In the genomic region with DNA sequence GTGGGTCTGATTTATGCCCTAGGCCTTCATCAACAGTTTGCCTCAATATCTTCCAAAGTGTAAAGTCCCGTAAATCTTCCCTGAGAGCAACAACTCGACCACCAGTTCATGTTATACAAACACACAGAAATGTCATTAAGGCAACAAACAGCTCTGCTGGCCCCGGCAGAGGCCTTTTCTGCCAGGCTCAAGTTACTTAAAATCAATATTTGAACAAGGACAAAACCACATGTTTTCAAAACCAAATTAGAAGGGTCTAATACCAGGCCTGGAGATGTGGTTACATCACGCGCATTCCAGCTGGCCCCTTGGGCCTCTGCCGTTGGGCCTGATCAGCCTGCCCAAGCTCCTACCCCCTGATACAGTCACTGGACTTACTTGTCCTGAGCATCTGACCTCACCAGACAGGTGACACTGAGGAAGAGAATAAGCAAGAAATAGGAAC, we compare ENCODE assay signal across 1 cellular context.
TF ChIP-seq lines count a peak whose summit lies in the region.

No MANE protein-coding gene starts in this region.

TF ChIP-seq in HepG2, 621 proteins besides CTCF, POLR2A, EP300 and RAD21 (continued from another document and continues in another):
- TF ChIP-seq, protein P1, sequence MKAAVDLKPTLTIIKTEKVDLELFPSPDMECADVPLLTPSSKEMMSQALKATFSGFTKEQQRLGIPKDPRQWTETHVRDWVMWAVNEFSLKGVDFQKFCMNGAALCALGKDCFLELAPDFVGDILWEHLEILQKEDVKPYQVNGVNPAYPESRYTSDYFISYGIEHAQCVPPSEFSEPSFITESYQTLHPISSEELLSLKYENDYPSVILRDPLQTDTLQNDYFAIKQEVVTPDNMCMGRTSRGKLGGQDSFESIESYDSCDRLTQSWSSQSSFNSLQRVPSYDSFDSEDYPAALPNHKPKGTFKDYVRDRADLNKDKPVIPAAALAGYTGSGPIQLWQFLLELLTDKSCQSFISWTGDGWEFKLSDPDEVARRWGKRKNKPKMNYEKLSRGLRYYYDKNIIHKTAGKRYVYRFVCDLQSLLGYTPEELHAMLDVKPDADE (CRISPR knock-in tag; IDR thresholded peaks at IDR 0.05): no peak
- TF ChIP-seq HOXA5 (CRISPR knock-in tag; IDR thresholded peaks at IDR 0.05): peak; percentile 51; the same call in 1 of the 2 replicates
- peak; percentile 97 for TF ChIP-seq FOXA3 (CRISPR knock-in tag; IDR thresholded peaks at IDR 0.05)
- peak; percentile 93 for TF ChIP-seq HDAC2 (CRISPR knock-in tag; IDR thresholded peaks at IDR 0.05)
- TF ChIP-seq, protein P2, sequence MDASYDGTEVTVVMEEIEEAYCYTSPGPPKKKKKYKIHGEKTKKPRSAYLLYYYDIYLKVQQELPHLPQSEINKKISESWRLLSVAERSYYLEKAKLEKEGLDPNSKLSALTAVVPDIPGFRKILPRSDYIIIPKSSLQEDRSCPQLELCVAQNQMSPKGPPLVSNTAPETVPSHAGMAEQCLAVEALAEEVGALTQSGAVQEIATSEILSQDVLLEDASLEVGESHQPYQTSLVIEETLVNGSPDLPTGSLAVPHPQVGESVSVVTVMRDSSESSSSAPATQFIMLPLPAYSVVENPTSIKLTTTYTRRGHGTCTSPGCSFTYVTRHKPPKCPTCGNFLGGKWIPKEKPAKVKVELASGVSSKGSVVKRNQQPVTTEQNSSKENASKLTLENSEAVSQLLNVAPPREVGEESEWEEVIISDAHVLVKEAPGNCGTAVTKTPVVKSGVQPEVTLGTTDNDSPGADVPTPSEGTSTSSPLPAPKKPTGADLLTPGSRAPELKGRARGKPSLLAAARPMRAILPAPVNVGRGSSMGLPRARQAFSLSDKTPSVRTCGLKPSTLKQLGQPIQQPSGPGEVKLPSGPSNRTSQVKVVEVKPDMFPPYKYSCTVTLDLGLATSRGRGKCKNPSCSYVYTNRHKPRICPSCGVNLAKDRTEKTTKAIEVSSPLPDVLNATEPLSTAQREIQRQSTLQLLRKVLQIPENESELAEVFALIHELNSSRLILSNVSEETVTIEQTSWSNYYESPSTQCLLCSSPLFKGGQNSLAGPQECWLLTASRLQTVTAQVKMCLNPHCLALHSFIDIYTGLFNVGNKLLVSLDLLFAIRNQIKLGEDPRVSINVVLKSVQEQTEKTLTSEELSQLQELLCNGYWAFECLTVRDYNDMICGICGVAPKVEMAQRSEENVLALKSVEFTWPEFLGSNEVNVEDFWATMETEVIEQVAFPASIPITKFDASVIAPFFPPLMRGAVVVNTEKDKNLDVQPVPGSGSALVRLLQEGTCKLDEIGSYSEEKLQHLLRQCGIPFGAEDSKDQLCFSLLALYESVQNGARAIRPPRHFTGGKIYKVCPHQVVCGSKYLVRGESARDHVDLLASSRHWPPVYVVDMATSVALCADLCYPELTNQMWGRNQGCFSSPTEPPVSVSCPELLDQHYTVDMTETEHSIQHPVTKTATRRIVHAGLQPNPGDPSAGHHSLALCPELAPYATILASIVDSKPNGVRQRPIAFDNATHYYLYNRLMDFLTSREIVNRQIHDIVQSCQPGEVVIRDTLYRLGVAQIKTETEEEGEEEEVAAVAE (CRISPR knock-in tag; IDR thresholded peaks at IDR 0.05; ENCODE audit: borderline replicate concordance): peak; percentile 60; the same call in 1 of the 2 replicates
- TF ChIP-seq RXRB (CRISPR knock-in tag; IDR thresholded peaks at IDR 0.05; ENCODE audit: borderline replicate concordance): peak; percentile 92
- TF ChIP-seq, protein P3, sequence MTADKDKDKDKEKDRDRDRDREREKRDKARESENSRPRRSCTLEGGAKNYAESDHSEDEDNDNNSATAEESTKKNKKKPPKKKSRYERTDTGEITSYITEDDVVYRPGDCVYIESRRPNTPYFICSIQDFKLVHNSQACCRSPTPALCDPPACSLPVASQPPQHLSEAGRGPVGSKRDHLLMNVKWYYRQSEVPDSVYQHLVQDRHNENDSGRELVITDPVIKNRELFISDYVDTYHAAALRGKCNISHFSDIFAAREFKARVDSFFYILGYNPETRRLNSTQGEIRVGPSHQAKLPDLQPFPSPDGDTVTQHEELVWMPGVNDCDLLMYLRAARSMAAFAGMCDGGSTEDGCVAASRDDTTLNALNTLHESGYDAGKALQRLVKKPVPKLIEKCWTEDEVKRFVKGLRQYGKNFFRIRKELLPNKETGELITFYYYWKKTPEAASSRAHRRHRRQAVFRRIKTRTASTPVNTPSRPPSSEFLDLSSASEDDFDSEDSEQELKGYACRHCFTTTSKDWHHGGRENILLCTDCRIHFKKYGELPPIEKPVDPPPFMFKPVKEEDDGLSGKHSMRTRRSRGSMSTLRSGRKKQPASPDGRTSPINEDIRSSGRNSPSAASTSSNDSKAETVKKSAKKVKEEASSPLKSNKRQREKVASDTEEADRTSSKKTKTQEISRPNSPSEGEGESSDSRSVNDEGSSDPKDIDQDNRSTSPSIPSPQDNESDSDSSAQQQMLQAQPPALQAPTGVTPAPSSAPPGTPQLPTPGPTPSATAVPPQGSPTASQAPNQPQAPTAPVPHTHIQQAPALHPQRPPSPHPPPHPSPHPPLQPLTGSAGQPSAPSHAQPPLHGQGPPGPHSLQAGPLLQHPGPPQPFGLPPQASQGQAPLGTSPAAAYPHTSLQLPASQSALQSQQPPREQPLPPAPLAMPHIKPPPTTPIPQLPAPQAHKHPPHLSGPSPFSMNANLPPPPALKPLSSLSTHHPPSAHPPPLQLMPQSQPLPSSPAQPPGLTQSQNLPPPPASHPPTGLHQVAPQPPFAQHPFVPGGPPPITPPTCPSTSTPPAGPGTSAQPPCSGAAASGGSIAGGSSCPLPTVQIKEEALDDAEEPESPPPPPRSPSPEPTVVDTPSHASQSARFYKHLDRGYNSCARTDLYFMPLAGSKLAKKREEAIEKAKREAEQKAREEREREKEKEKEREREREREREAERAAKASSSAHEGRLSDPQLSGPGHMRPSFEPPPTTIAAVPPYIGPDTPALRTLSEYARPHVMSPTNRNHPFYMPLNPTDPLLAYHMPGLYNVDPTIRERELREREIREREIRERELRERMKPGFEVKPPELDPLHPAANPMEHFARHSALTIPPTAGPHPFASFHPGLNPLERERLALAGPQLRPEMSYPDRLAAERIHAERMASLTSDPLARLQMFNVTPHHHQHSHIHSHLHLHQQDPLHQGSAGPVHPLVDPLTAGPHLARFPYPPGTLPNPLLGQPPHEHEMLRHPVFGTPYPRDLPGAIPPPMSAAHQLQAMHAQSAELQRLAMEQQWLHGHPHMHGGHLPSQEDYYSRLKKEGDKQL (CRISPR knock-in tag; IDR thresholded peaks at IDR 0.05; ENCODE audit: low read depth): peak; percentile 80; the same call in 1 of the 2 replicates
- TF ChIP-seq, protein P4, sequence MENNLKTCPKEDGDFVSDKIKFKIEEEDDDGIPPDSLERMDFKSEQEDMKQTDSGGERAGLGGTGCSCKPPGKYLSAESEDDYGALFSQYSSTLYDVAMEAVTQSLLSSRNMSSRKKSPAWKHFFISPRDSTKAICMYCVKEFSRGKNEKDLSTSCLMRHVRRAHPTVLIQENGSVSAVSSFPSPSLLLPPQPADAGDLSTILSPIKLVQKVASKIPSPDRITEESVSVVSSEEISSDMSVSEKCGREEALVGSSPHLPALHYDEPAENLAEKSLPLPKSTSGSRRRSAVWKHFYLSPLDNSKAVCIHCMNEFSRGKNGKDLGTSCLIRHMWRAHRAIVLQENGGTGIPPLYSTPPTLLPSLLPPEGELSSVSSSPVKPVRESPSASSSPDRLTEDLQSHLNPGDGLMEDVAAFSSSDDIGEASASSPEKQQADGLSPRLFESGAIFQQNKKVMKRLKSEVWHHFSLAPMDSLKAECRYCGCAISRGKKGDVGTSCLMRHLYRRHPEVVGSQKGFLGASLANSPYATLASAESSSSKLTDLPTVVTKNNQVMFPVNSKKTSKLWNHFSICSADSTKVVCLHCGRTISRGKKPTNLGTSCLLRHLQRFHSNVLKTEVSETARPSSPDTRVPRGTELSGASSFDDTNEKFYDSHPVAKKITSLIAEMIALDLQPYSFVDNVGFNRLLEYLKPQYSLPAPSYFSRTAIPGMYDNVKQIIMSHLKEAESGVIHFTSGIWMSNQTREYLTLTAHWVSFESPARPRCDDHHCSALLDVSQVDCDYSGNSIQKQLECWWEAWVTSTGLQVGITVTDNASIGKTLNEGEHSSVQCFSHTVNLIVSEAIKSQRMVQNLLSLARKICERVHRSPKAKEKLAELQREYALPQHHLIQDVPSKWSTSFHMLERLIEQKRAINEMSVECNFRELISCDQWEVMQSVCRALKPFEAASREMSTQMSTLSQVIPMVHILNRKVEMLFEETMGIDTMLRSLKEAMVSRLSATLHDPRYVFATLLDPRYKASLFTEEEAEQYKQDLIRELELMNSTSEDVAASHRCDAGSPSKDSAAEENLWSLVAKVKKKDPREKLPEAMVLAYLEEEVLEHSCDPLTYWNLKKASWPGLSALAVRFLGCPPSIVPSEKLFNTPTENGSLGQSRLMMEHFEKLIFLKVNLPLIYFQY (CRISPR knock-in tag; IDR thresholded peaks at IDR 0.05; ENCODE audit: borderline replicate concordance): peak; percentile 91
- peak; percentile 94 for TF ChIP-seq NCOA2 (CRISPR knock-in tag; IDR thresholded peaks at IDR 0.05)
- peak; percentile 88 for TF ChIP-seq ERF (CRISPR knock-in tag; IDR thresholded peaks at IDR 0.05)
- TF ChIP-seq CHD4 (IDR thresholded peaks at IDR 0.05; ENCODE audit: borderline replicate concordance, low read length): peak; percentile 68; the same call in 1 of the 2 replicates
- TF ChIP-seq, protein P5, sequence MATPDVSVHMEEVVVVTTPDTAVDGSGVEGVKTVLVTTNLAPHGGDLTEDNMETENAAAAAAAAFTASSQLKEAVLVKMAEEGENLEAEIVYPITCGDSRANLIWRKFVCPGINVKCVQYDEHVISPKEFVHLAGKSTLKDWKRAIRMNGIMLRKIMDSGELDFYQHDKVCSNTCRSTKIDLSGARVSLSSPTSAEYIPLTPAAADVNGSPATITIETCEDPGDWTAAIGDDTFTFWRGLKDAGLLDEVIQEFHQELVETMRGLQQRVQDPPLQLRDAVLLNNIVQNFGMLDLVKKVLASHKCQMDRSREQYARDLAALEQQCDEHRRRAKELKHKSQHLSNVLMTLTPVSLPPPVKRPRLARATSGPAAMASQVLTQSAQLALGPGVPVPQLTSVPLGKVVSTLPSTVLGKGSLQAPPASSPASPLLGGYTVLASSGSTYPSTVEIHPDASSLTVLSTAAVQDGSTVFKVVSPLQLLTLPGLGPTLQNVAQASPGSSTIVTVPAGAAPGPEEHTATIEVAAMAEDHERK (CRISPR knock-in tag; IDR thresholded peaks at IDR 0.05; ENCODE audit: low read depth): no peak
- TF ChIP-seq ZNF124 (CRISPR knock-in tag; IDR thresholded peaks at IDR 0.05): peak; percentile 61
- TF ChIP-seq, protein P6, sequence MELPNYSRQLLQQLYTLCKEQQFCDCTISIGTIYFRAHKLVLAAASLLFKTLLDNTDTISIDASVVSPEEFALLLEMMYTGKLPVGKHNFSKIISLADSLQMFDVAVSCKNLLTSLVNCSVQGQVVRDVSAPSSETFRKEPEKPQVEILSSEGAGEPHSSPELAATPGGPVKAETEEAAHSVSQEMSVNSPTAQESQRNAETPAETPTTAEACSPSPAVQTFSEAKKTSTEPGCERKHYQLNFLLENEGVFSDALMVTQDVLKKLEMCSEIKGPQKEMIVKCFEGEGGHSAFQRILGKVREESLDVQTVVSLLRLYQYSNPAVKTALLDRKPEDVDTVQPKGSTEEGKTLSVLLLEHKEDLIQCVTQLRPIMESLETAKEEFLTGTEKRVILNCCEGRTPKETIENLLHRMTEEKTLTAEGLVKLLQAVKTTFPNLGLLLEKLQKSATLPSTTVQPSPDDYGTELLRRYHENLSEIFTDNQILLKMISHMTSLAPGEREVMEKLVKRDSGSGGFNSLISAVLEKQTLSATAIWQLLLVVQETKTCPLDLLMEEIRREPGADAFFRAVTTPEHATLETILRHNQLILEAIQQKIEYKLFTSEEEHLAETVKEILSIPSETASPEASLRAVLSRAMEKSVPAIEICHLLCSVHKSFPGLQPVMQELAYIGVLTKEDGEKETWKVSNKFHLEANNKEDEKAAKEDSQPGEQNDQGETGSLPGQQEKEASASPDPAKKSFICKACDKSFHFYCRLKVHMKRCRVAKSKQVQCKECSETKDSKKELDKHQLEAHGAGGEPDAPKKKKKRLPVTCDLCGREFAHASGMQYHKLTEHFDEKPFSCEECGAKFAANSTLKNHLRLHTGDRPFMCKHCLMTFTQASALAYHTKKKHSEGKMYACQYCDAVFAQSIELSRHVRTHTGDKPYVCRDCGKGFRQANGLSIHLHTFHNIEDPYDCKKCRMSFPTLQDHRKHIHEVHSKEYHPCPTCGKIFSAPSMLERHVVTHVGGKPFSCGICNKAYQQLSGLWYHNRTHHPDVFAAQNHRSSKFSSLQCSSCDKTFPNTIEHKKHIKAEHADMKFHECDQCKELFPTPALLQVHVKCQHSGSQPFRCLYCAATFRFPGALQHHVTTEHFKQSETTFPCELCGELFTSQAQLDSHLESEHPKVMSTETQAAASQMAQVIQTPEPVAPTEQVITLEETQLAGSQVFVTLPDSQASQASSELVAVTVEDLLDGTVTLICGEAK (IDR thresholded peaks at IDR 0.05): no peak
- TF ChIP-seq, protein P6 (CRISPR knock-in tag; IDR thresholded peaks at IDR 0.05): peak; percentile 60; the same call in 1 of the 2 replicates
- no peak for TF ChIP-seq U2AF1 (optimal IDR thresholded peaks at IDR 0.05; ENCODE audit: low read depth, low read length)
- TF ChIP-seq REPIN1 (CRISPR knock-in tag; IDR thresholded peaks at IDR 0.05; ENCODE audit: borderline replicate concordance, low read depth): peak; percentile 88
- peak; percentile 60; the same call in 1 of the 2 replicates for TF ChIP-seq ZNF510 (CRISPR knock-in tag; IDR thresholded peaks at IDR 0.05; ENCODE audit: low read depth)
- TF ChIP-seq ZFY (CRISPR knock-in tag; IDR thresholded peaks at IDR 0.05): peak; percentile 69
- peak; percentile 25; the same call in 1 of the 2 replicates for TF ChIP-seq SMAD1 (CRISPR knock-in tag; IDR thresholded peaks at IDR 0.05; ENCODE audit: borderline replicate concordance, low read depth)
- peak; percentile 48 for TF ChIP-seq ZNF605 (CRISPR knock-in tag; IDR thresholded peaks at IDR 0.05)
- TF ChIP-seq MED13 (CRISPR knock-in tag; IDR thresholded peaks at IDR 0.05): peak; percentile 54; the same call in 1 of the 2 replicates
